In genomic region chr19:343451-343931, GRCh38 we compare ENCODE assay signal across 8 cellular contexts. TPM values are rescaled to one million over a fixed set of nuclear protein-coding genes. Genes with fewer than 3 reads are reported as not detected.
DNase-seq lines count a peak whose midpoint lies in the region; ATAC-seq, FAIRE-seq and TF ChIP-seq lines count a peak whose summit lies in the region.

No MANE protein-coding gene starts in this region.

- peaks cover 0 to 3% of the 10 kb centered on the region in 2 donors for H3K36me3 ChIP-seq in ascending aorta
- H3K36me3 ChIP-seq in kidney (ENCODE audit: control insufficient read depth in 1 of 2, insufficient read depth in 2 of 2, low read length in 2 of 2) = peaks cover 0 to 2% of the 10 kb centered on the region in 2 donors
- no peaks in the 10 kb centered on the region for H3K36me3 ChIP-seq in thoracic aorta

- ATAC-seq in thoracic aorta (ENCODE audit: insufficient number of reproducible peaks, low FRiP score, low read depth) = no peak
- ATAC-seq in GM19035 (IDR thresholded peaks at IDR 0.05; ENCODE audit: unreplicated experiment) = no peak
- no peak for ATAC-seq in HG03159 (IDR thresholded peaks at IDR 0.05; ENCODE audit: unreplicated experiment)

- TF ChIP-seq CTCF in ascending aorta (IDR thresholded peaks at IDR 0.05) (no peak), kidney (IDR thresholded peaks at IDR 0.05; ENCODE audit: borderline replicate concordance, extremely low read depth, insufficient read depth) (no peak), thoracic aorta (IDR thresholded peaks at IDR 0.05) (no peak)

- H3K36me3 Mint-ChIP-seq in activated CD4-positive, alpha-beta T cell treated with anti-CD3 and anti-CD28 coated beads, Interleukin-2, amount 10 ng/mL, durations not matched to agents 24 days and 14 days (ENCODE audit: low read depth) = peaks cover 31% of the 10 kb centered on the region

- peak overlapping the region; percentile 4 to 63 for H3K9ac ChIP-seq in kidney (ENCODE audit: low read length in 2 of 2)

- H3K9me3 Mint-ChIP-seq in activated CD4-positive, alpha-beta T cell treated with anti-CD3 and anti-CD28 coated beads, Interleukin-2, amount 10 ng/mL, durations not matched to agents 24 days and 14 days = peaks cover 8% of the 10 kb centered on the region

- peak overlapping the region; percentile 88 for H3K27ac Mint-ChIP-seq in activated CD4-positive, alpha-beta T cell treated with anti-CD3 and anti-CD28 coated beads, Interleukin-2, amount 10 ng/mL, durations not matched to agents 24 days and 14 days

- no peak for FAIRE-seq in kidney (lab: Jason Lieb, UNC)

- H3K27me3 Mint-ChIP-seq in activated CD4-positive, alpha-beta T cell treated with anti-CD3 and anti-CD28 coated beads, Interleukin-2, amount 10 ng/mL, durations not matched to agents 24 days and 14 days = peaks cover 4% of the 10 kb centered on the region

- H3K4me1 Mint-ChIP-seq in activated CD4-positive, alpha-beta T cell treated with anti-CD3 and anti-CD28 coated beads, Interleukin-2, amount 10 ng/mL, durations not matched to agents 24 days and 14 days = peaks cover 51% of the 10 kb centered on the region

- no peaks in the 10 kb centered on the region for H3K9me3 ChIP-seq in ascending aorta
- H3K9me3 ChIP-seq in kidney (ENCODE audit: control insufficient read depth in 1 of 2, low read length in 2 of 2) = no peaks in the 10 kb centered on the region
- H3K9me3 ChIP-seq in thoracic aorta = no peaks in the 10 kb centered on the region

- no peak for DNase-seq in activated CD4-positive, alpha-beta T cell treated with anti-CD3 and anti-CD28 coated beads, Interleukin-2, amount 10 ng/mL, durations not matched to agents 24 days and 14 days
- DNase-seq in activated CD4-positive, alpha-beta T cell treated with anti-CD3 and anti-CD28 coated beads for 1 hour = no peak
- no peak for DNase-seq in ascending aorta (ENCODE audit: low spot score in 2 of 2)
- DNase-seq in kidney = no peak
- no peak for DNase-seq in thoracic aorta (ENCODE audit: low spot score)
- DNase-seq in AML-193 (lab: John Stamatoyannopoulos, UW) = no peak

- H3K27ac ChIP-seq in ascending aorta (peak overlapping the region; percentile 58 to 76), kidney (ENCODE audit: low read depth in 2 of 2, low read length in 2 of 2) (peak overlapping the region in 1 of 2 donors; percentile 33), thoracic aorta (peak overlapping the region; percentile 38 to 66)

- peak overlapping the region; percentile 96 to 98 for H3K4me3 ChIP-seq in ascending aorta
- H3K4me3 ChIP-seq in kidney (ENCODE audit: low read length in 2 of 2) = peak overlapping the region; percentile 52 to 67
- H3K4me3 ChIP-seq in thoracic aorta = peak overlapping the region; percentile 87

- H3K4me3 Mint-ChIP-seq in activated CD4-positive, alpha-beta T cell treated with anti-CD3 and anti-CD28 coated beads, Interleukin-2, amount 10 ng/mL, durations not matched to agents 24 days and 14 days = peak overlapping the region; percentile 87

- H3K27me3 ChIP-seq in ascending aorta (no peaks in the 10 kb centered on the region), thoracic aorta (replicated peaks; ENCODE audit: insufficient read depth) (no peaks in the 10 kb centered on the region)

- H3K4me1 ChIP-seq in ascending aorta (peaks cover 5 to 22% of the 10 kb centered on the region in 2 donors), kidney (ENCODE audit: control insufficient read depth in 1 of 2, insufficient read depth in 1 of 2, low read depth in 1 of 2, low read length in 2 of 2) (peaks cover 13 to 29% of the 10 kb centered on the region in 2 donors), thoracic aorta (ENCODE audit: control insufficient read depth in 1 of 2, low read depth in 2 of 2) (peaks cover 24 to 36% of the 10 kb centered on the region in 2 donors)

- intact Hi-C loops in activated CD4-positive, alpha-beta T cell treated with anti-CD3 and anti-CD28 coated beads, Interleukin-2, amount 10 ng/mL, durations not matched to agents 24 days and 14 days (cut with micrococcal nuclease) = loop anchor here (5.0 kb wide), 1 partner anchor 144 kb away; no protein-coding TSS in a partner anchor
- intact Hi-C loops in ascending aorta (cut with DNase I) = loop anchor here (10.0 kb wide), 1 partner anchor 161 kb away; the partner anchor contains the start of gene TPGS1
- intact Hi-C loops in kidney (cut with DNase I) = no loop called here

RNA-seq across cellular contexts. Expression of gene MIER2, which starts 1.1 kb away (rescaled TPM):
- 27.6 and 32.0 TPM in 2 replicates for total RNA-seq in activated CD4-positive, alpha-beta T cell treated with anti-CD3 and anti-CD28 coated beads, Interleukin-2, amount 10 ng/mL, durations not matched to agents 24 days and 14 days
- total RNA-seq in ascending aorta (128 TPM), kidney (23.4 TPM), thoracic aorta (10 to 100 TPM in 1 of 2 donors, 1 to 10 TPM in 1; 8.8 to 43.6 TPM)
- polyA plus RNA-seq in kidney (ENCODE audit: insufficient read depth, low read depth, low replicate concordance) = 18.4 TPM

RNA-seq across cellular contexts. Expression of gene PLPP2, which starts 52.3 kb away (rescaled TPM):
- total RNA-seq in activated CD4-positive, alpha-beta T cell treated with anti-CD3 and anti-CD28 coated beads, Interleukin-2, amount 10 ng/mL, durations not matched to agents 24 days and 14 days = 0.07 and 0.24 TPM in 2 replicates
- total RNA-seq in ascending aorta (55.3 TPM), kidney (28.7 TPM), thoracic aorta (1 to 10 TPM in 1 of 2 donors, under 1 TPM in 1; 0.56 to 1.6 TPM)
- polyA plus RNA-seq in kidney (ENCODE audit: insufficient read depth, low read depth, low replicate concordance) = 5.8 TPM

Comparison
In these comparisons a context has a peak if more than half of its experiments do, and no peak if none do; other contexts are left out.
1. RNA of gene PLPP2, which starts 52.3 kb away (total RNA-seq): 55.3 TPM in ascending aorta (single experiment) and 28.7 TPM in kidney (single experiment); 0.56 to 1.6 TPM in thoracic aorta and 0.07 to 0.24 TPM in activated CD4-positive, alpha-beta T cell treated with anti-CD3 and anti-CD28 coated beads, Interleukin-2, amount 10 ng/mL, durations not matched to agents 24 days and 14 days; every median in the first group is over 10 times any median in the second.
2. Peak in every context shown above with its lines, with median percentiles within 50 percentile points of each other: H3K4me3 ChIP-seq.